In genomic region chr1:30184393-30185141, GRCh38 we compare ENCODE assay signal across 1 cellular context.
TF ChIP-seq lines count a peak whose summit lies in the region.

No MANE protein-coding gene starts in this region.

TF ChIP-seq in K562, 482 proteins besides CTCF, POLR2A, EP300 and RAD21 (continued from another document and continues in another):
- TF ChIP-seq AFF4 (CRISPR knock-in tag; IDR thresholded peaks at IDR 0.05), result no peak
- TF ChIP-seq ARID2 (IDR thresholded peaks at IDR 0.05), result peak; percentile 87; the same call in 1 of the 2 replicates
- peak; percentile 88 for TF ChIP-seq ZBTB2 (IDR thresholded peaks at IDR 0.05)
- peak; percentile 65 for TF ChIP-seq SMAD1 (IDR thresholded peaks at IDR 0.05; ENCODE audit: low read depth, low read length, partially characterized antibody)
- TF ChIP-seq CBFA2T3 (IDR thresholded peaks at IDR 0.05), result peak; percentile 96
- TF ChIP-seq ZNF75A (CRISPR knock-in tag; IDR thresholded peaks at IDR 0.05), result no peak
- peak; percentile 65; the same call in 1 of the 2 replicates for TF ChIP-seq MYC (IDR thresholded peaks at IDR 0.05; ENCODE audit: low read depth, low read length)
- no peak for TF ChIP-seq MYC (CRISPR knock-in tag; IDR thresholded peaks at IDR 0.05; ENCODE audit: borderline replicate concordance, low read depth)
- no peak for TF ChIP-seq GTF2A2 (tag; IDR thresholded peaks at IDR 0.05)
- peak; percentile 55; the same call in 1 of the 2 replicates for TF ChIP-seq ESRRA (IDR thresholded peaks at IDR 0.05; ENCODE audit: borderline replicate concordance, low read depth)
- peak; percentile 96 for TF ChIP-seq TCF3 (CRISPR knock-in tag; IDR thresholded peaks at IDR 0.05)
- peak; percentile 89 to 91 for TF ChIP-seq KDM1A (IDR thresholded peaks at IDR 0.05)
- no peak for TF ChIP-seq SRSF9 (IDR thresholded peaks at IDR 0.05; ENCODE audit: borderline replicate concordance, low read depth, low read length)
- no peak for TF ChIP-seq PHF8 (IDR thresholded peaks at IDR 0.05; ENCODE audit: borderline replicate concordance, low read length)
- no peak for TF ChIP-seq ZNF551 (CRISPR knock-in tag; IDR thresholded peaks at IDR 0.05)
- 0 out of 2 replicates have a peak, but pooled peaks have one; percentile 25 for TF ChIP-seq RREB1 (CRISPR knock-in tag; IDR thresholded peaks at IDR 0.05)
- TF ChIP-seq BRCA1 (IDR thresholded peaks at IDR 0.05), result no peak
- TF ChIP-seq BRCA1 (CRISPR knock-in tag; IDR thresholded peaks at IDR 0.05), result no peak
- TF ChIP-seq ASH1L (IDR thresholded peaks at IDR 0.05; ENCODE audit: borderline replicate concordance, low read depth, partially characterized antibody), result peak; percentile 67
- no peak for TF ChIP-seq SUPT5H (IDR thresholded peaks at IDR 0.05)
- no peak for TF ChIP-seq HNRNPH1 (optimal IDR thresholded peaks at IDR 0.05; ENCODE audit: low read depth, low read length)
- no peak for TF ChIP-seq CEBPZ (IDR thresholded peaks at IDR 0.05; ENCODE audit: borderline replicate concordance, low read depth, low read length)
- peak; percentile 97 for TF ChIP-seq NBN (IDR thresholded peaks at IDR 0.05; ENCODE audit: low read depth)
- TF ChIP-seq TBL1XR1 (IDR thresholded peaks at IDR 0.05; ENCODE audit: low read length in 2 of 2), result peak in 1 of 2 experiments; percentile 74; a peak in 2 of 4 replicates
- TF ChIP-seq SMARCA4 (IDR thresholded peaks at IDR 0.05), result peak; percentile 100
- peak; percentile 50; the same call in 1 of the 2 replicates for TF ChIP-seq ATF3 (IDR thresholded peaks at IDR 0.05)
- no peak for TF ChIP-seq ATF3 (CRISPR knock-in tag; conservative IDR thresholded peaks at IDR 0.05)
- TF ChIP-seq NCOR1 (IDR thresholded peaks at IDR 0.05), result peak; percentile 93
- TF ChIP-seq VEZF1 (CRISPR knock-in tag; IDR thresholded peaks at IDR 0.05), result peak; percentile 50; the same call in 1 of the 2 replicates
- no peak for TF ChIP-seq ELK3 (CRISPR knock-in tag; IDR thresholded peaks at IDR 0.05)
- TF ChIP-seq AFF1 (IDR thresholded peaks at IDR 0.05; ENCODE audit: low read depth in 1 of 2, partially characterized antibody in 2 of 2), result peak; percentile 64 to 84
